In the genomic region with DNA sequence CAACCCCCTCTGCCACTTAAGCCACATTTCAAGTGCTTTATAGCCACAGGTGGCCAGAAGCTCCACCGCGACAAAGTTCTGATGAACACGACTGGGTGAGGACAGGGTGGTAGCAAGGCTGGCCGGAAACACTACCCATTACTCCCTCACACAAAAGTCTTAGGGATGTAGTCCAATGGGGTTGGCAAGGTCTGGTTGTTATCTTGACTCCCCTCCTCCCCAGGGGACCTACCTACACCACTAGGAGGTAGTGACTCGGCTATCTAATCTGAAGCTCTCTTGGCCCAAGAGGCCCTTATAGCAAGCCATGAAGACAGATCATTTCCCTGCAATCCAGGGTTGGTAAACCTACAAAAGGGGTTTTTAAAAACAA, we compare ENCODE assay signal across 1 cellular context.
TF ChIP-seq lines count a peak whose summit lies in the region.

No MANE protein-coding gene starts in this region.

TF ChIP-seq in K562, 482 proteins besides CTCF, POLR2A, EP300 and RAD21:
- TF ChIP-seq BDP1 (IDR thresholded peaks at IDR 0.05; ENCODE audit: insufficient read depth, insufficient read length) (no peak), CBX8 (IDR thresholded peaks at IDR 0.05; ENCODE audit: borderline replicate concordance, extremely low read depth, low read depth, low read length, poor library complexity, severe bottlenecking) (no peak), SNRNP70 (optimal IDR thresholded peaks at IDR 0.05; ENCODE audit: low read depth, low read length) (no peak), ZFP30 (CRISPR knock-in tag; IDR thresholded peaks at IDR 0.05; ENCODE audit: borderline replicate concordance) (no peak)
